In the genomic region with DNA sequence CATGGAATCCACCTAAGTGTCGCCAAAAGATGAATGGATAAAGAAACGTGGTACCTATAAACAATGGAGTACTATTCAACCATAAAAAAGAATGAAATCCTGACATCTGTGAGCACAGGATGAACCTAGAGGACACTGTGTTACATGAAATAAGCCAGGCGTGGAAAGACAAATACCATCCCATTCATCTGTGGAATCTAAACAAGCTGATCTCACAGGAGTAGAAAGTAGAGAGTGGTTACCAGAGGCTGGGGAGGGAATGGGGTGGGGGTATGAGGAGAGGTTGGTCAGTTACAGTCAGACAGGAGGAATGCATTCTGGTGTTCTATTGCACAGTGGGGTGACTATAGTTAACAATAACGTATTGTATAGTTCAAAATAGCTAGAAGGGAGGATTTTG, we compare ENCODE assay signal across 12 cellular contexts.
DNase-seq lines count a peak whose midpoint lies in the region; ATAC-seq and TF ChIP-seq lines count a peak whose summit lies in the region.
"Had no signal": no experiment of that assay in that cellular context is flagged by ENCODE, and none has a peak within 500 bp of the region (broad histone marks: within the 10 kb centered on the region; RNA-seq: fewer than 3 reads in every experiment).

No MANE protein-coding gene starts in this region.

- H4K20me1 ChIP-seq in PC-3 (ENCODE audit: low read length) = no peaks in the 10 kb centered on the region

- POLR2A ChIA-PET in PC-3 (lab: Charles Lee; ENCODE audit: unreplicated experiment) = interaction anchor here (0.6 to 1.0 kb wide), 3 partner anchors 34 to 78 kb away, joined by 5 to 11 read pairs (median 6); no protein-coding TSS in a partner anchor

- TF ChIP-seq CTCF in PC-3 (conservative IDR thresholded peaks at IDR 0.05; ENCODE audit: low read depth, low read length) (no peak), retinal pigment epithelial cell (conservative IDR thresholded peaks at IDR 0.05; ENCODE audit: low read depth, low read length) (no peak), thyroid gland (IDR thresholded peaks at IDR 0.05) (no peak)

- H3K27ac ChIP-seq in PC-3 (ENCODE audit: low read length) = peak overlapping the region; percentile 72
- peak overlapping the region; percentile 57 for H3K27ac ChIP-seq in epithelial cell of prostate
- H3K27ac ChIP-seq in thyroid gland = no peak overlapping the region
- H3K27ac ChIP-seq: adrenal gland had no signal

- H3K9ac ChIP-seq in PC-3 (ENCODE audit: low read length) = no peak overlapping the region

- no peaks in the 10 kb centered on the region for H3K9me2 ChIP-seq in PC-3 (replicated peaks; ENCODE audit: low read length)

- BruUV-seq in PC-3 (replicated peaks; lab: Mats Ljungman, UMichigan) = no TSS peak

- 92% methylated on average over 4 of the region's 4 CpGs for WGBS in thyroid gland, 2 donors

- peaks cover 58% of the 10 kb centered on the region for H3K79me2 ChIP-seq in PC-3 (ENCODE audit: low read length)

- intact Hi-C loops in PC-3 (cut with micrococcal nuclease) = loop anchor here (2.0 kb wide), 2 partner anchors 27 to 33 kb away; no protein-coding TSS in a partner anchor
- intact Hi-C loops in thyroid gland (cut with DNase I) = no loop called here

- no peak for TF ChIP-seq POLR2A in thyroid gland (IDR thresholded peaks at IDR 0.05)

- CTCF ChIA-PET in PC-3 (lab: Charles Lee) = interaction anchor here (0.6 kb wide), 1 partner anchor 138 kb away, joined by 3 read pairs; no protein-coding TSS in a partner anchor

- peak overlapping the region; percentile 64 for H3K4me2 ChIP-seq in PC-3 (ENCODE audit: low read length)

- H3K36me3 ChIP-seq in PC-3 (ENCODE audit: low read depth, low read length) (0 out of 2 replicates have a peak, but pooled peaks cover 3% of the 10 kb centered on the region), thyroid gland (no peaks in the 10 kb centered on the region)
- H3K36me3 ChIP-seq: adrenal gland had no signal

- H3F3A ChIP-seq in PC-3 (ENCODE audit: low read length, unreplicated experiment) = no peaks in the 10 kb centered on the region

- H3K4me1 ChIP-seq in PC-3 (ENCODE audit: insufficient read depth, low read length) (peaks cover 54% of the 10 kb centered on the region), thyroid gland (peaks cover 11 to 27% of the 10 kb centered on the region in 2 donors)

- H3K4me3 ChIP-seq in PC-3 (ENCODE audit: low read length) (no peak overlapping the region), retinal pigment epithelial cell (ENCODE audit: low read length) (no peak overlapping the region), thyroid gland (replicated peaks in 1 of 3) (no peak overlapping the region)
- H3K4me3 ChIP-seq: adrenal gland had no signal

- H3K9me3 ChIP-seq in PC-3 (ENCODE audit: low read length) (no peaks in the 10 kb centered on the region), thyroid gland (no peaks in the 10 kb centered on the region)
- H3K9me3 ChIP-seq: adrenal gland had no signal

- H3K27me3 ChIP-seq in PC-3 (ENCODE audit: low read length) (no peaks in the 10 kb centered on the region), thyroid gland (no peaks in the 10 kb centered on the region)
- H3K27me3 ChIP-seq: adrenal gland had no signal

- ATAC-seq in PC-3 = peak; percentile 89
- ATAC-seq in GM21360 (IDR thresholded peaks at IDR 0.05; ENCODE audit: unreplicated experiment) = no peak
- ATAC-seq: stimulated activated naive CD8-positive, alpha-beta T cell treated with anti-CD3 and anti-CD28 coated beads, Interleukin-15, Interleukin-2, amounts not matched to agents 100 U/mL and 50 U/mL, for 24 hours had no signal

- DNase-seq in ELR (ENCODE audit: low read depth) (peak; percentile 91), PC-3 (peak; percentile 88), epithelial cell of prostate (ENCODE audit: low read depth, low spot score) (peak; percentile 45), retinal pigment epithelial cell (ENCODE audit: low read depth) (peak; percentile 35), thyroid gland (no peak), nucleus accumbens (lab: John Stamatoyannopoulos, UW) (no peak)
- DNase-seq: activated CD4-positive, alpha-beta memory T cell treated with anti-CD3 and anti-CD28 coated beads for 36 hours; adrenal gland; NCI-H2081 treated with DMSO at 0.1 percent for 48 hours; SHP77 treated with DMSO at 0.1 percent for 48 hours; stimulated activated naive CD8-positive, alpha-beta T cell treated with anti-CD3 and anti-CD28 coated beads, Interleukin-15, Interleukin-2, amounts not matched to agents 100 U/mL and 50 U/mL, for 24 hours had no signal

- H2AFZ ChIP-seq in PC-3 (ENCODE audit: low read length) = no peak overlapping the region

Comparison
In these comparisons a context has a peak if more than half of its experiments do, and no peak if none do; other contexts are left out.
1. DNase-seq: peak in ELR (single experiment), PC-3 (single experiment), epithelial cell of prostate (single experiment) and retinal pigment epithelial cell (single experiment); none in thyroid gland (0 of 2) and nucleus accumbens (0 of 56).
2. H3K27ac ChIP-seq: peak in PC-3 (single experiment) and epithelial cell of prostate (single experiment); none in thyroid gland (0 of 3).